In the genomic region with DNA sequence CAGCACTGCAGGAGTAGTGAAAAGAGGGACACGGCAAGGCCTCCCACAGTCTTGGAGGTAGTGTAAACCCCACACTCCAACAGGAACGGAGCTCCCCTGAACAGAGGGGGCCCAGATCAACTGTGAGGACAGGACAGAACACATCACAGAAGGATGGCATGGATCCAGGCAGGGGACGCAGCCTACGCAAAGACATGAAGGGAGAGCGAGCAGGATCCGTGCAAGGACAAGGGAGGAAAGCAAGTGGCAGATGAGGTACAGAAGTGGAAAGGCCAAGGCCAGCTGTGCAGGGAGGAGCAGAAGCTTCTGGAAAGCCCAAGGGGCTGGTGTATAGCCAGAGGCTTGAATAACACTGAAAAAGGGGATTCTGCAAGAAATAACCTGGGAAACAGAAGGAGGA, we compare ENCODE assay signal across 29 cellular contexts.
DNase-seq lines count a peak whose midpoint lies in the region; ATAC-seq and TF ChIP-seq lines count a peak whose summit lies in the region.
"Had no signal": no experiment of that assay in that cellular context is flagged by ENCODE, and none has a peak within 500 bp of the region (broad histone marks: within the 10 kb centered on the region; RNA-seq: fewer than 3 reads in every experiment).

No MANE protein-coding gene starts in this region.

- no peak for TF ChIP-seq POLR2A in erythroblast (IDR thresholded peaks at IDR 0.05; ENCODE audit: low read length)

- TF ChIP-seq CTCF in nephron progenitor cell (IDR thresholded peaks at IDR 0.05) = no peak

- no peaks in the 10 kb centered on the region for H3K27me3 ChIP-seq in right cardiac atrium (ENCODE audit: control insufficient read depth, insufficient read depth)
- H3K27me3 ChIP-seq: breast epithelium, heart left ventricle, thyroid gland had no signal

- WGBS in right cardiac atrium = 68% methylated on average over 6 of the region's 6 CpGs

- no peaks in the 10 kb centered on the region for H3K9me3 Mint-ChIP-seq in nephron progenitor cell
- H3K9me3 Mint-ChIP-seq: activated naive CD4-positive, alpha-beta T cell treated with anti-CD3 and anti-CD28 coated beads, Interleukin-2, amount 10 ng/mL, durations not matched to agents 7 days and 5 days; stimulated activated naive CD8-positive, alpha-beta T cell treated with anti-CD3 and anti-CD28 coated beads, Interleukin-15, amount 100 ng/mL, for 72 hours had no signal

- ATAC-seq in right cardiac atrium (peak; percentile 17), left ventricle myocardium superior (no peak), HG02642 (IDR thresholded peaks at IDR 0.05; ENCODE audit: poor library complexity, unreplicated experiment) (no peak)
- ATAC-seq: A549; activated CD4-positive, CD25-positive, alpha-beta regulatory T cell treated with anti-CD3 and anti-CD28 coated beads, Interleukin-2, amount 50 U/mL, for 24 hours; stimulated activated naive CD8-positive, alpha-beta T cell treated with anti-CD3 and anti-CD28 coated beads, Interleukin-15, amount 100 ng/mL, for 72 hours had no signal

- peak in 2 of 3 donors; percentile 25 to 64 for DNase-seq in right cardiac atrium
- DNase-seq in left ventricle myocardium superior = no peak
- DNase-seq in nephron progenitor cell = no peak
- no peak for DNase-seq in glomerular visceral epithelial cell (ENCODE audit: extremely low spot score)
- no peak for DNase-seq in T1000 (lab: John Stamatoyannopoulos, UW)
- DNase-seq in erythroblast (lab: John Stamatoyannopoulos, UW) = no peak
- DNase-seq: activated CD4-positive, alpha-beta T cell treated with anti-CD3 and anti-CD28 coated beads, Interleukin-2, amount 50 U/mL, for 48 hours; activated CD8-positive, alpha-beta memory T cell treated with anti-CD3 and anti-CD28 coated beads, Interleukin-2, amount 50 U/mL, for 4 hours; activated naive CD4-positive, alpha-beta T cell treated with anti-CD3 and anti-CD28 coated beads, Interleukin-2, amount 10 ng/mL, durations not matched to agents 7 days and 5 days; amygdala; COR-L47; DND-41; effector CD4-positive, alpha-beta T cell; Kasumi-1; mammary epithelial cell; MV-4-11; small intestine; stimulated activated CD4-positive, alpha-beta T cell treated with anti-CD3 and anti-CD28 coated beads, Interleukin-1b, Interleukin-23, amount 100 ng/mL, for 48 hours; stimulated activated CD8-positive, alpha-beta memory T cell treated with anti-CD3 and anti-CD28 coated beads, Interleukin-4, amount 100 ng/mL, for 48 hours; stimulated activated naive CD8-positive, alpha-beta T cell treated with anti-CD3 and anti-CD28 coated beads, Interleukin-15, amount 100 ng/mL, for 72 hours; T-helper 1 cell; thyroid gland had no signal

- H3K4me3 ChIP-seq in right cardiac atrium (ENCODE audit: low read length) = no peak overlapping the region
- H3K4me3 ChIP-seq: A549, breast epithelium, heart left ventricle, thyroid gland had no signal

- no peak overlapping the region for H3K4me3 Mint-ChIP-seq in nephron progenitor cell
- H3K4me3 Mint-ChIP-seq: activated naive CD4-positive, alpha-beta T cell treated with anti-CD3 and anti-CD28 coated beads, Interleukin-2, amount 10 ng/mL, durations not matched to agents 7 days and 5 days; B cell; stimulated activated naive CD8-positive, alpha-beta T cell treated with anti-CD3 and anti-CD28 coated beads, Interleukin-15, amount 100 ng/mL, for 72 hours had no signal

- H3K27me3 Mint-ChIP-seq in nephron progenitor cell (ENCODE audit: low read depth, poor library complexity) = no peaks in the 10 kb centered on the region
- H3K27me3 Mint-ChIP-seq: stimulated activated naive CD8-positive, alpha-beta T cell treated with anti-CD3 and anti-CD28 coated beads, Interleukin-15, amount 100 ng/mL, for 72 hours had no signal

- peaks cover 8% of the 10 kb centered on the region for H3K36me3 Mint-ChIP-seq in nephron progenitor cell (ENCODE audit: low read depth)
- H3K36me3 Mint-ChIP-seq: activated naive CD4-positive, alpha-beta T cell treated with anti-CD3 and anti-CD28 coated beads, Interleukin-2, amount 10 ng/mL, durations not matched to agents 7 days and 5 days had no signal

- no peaks in the 10 kb centered on the region for H3K9me3 ChIP-seq in right cardiac atrium (ENCODE audit: control insufficient read depth, low read length)
- H3K9me3 ChIP-seq: A549, breast epithelium, heart left ventricle, thyroid gland had no signal

- intact Hi-C loops in right cardiac atrium (cut with DNase I) = no loop called here
- intact Hi-C loops in left ventricle myocardium superior (cut with micrococcal nuclease) = no loop called here

- H3K4me1 Mint-ChIP-seq in nephron progenitor cell = peaks cover 33% of the 10 kb centered on the region
- H3K4me1 Mint-ChIP-seq: activated naive CD4-positive, alpha-beta T cell treated with anti-CD3 and anti-CD28 coated beads, Interleukin-2, amount 10 ng/mL, durations not matched to agents 7 days and 5 days; B cell; stimulated activated naive CD8-positive, alpha-beta T cell treated with anti-CD3 and anti-CD28 coated beads, Interleukin-15, amount 100 ng/mL, for 72 hours had no signal

- peaks cover 11% of the 10 kb centered on the region for H3K4me1 ChIP-seq in right cardiac atrium (ENCODE audit: control insufficient read depth, insufficient read depth, low read length)
- H3K4me1 ChIP-seq: A549, breast epithelium had no signal

- H3K27ac Mint-ChIP-seq in nephron progenitor cell = peak overlapping the region; percentile 92
- H3K27ac Mint-ChIP-seq: activated naive CD4-positive, alpha-beta T cell treated with anti-CD3 and anti-CD28 coated beads, Interleukin-2, amount 10 ng/mL, durations not matched to agents 7 days and 5 days; B cell; stimulated activated naive CD8-positive, alpha-beta T cell treated with anti-CD3 and anti-CD28 coated beads, Interleukin-15, amount 100 ng/mL, for 72 hours had no signal

- peak overlapping the region; percentile 48 for H3K27ac ChIP-seq in right cardiac atrium (ENCODE audit: low read length)
- H3K27ac ChIP-seq: A549, breast epithelium, heart left ventricle, thyroid gland had no signal

TF ChIP-seq in PFSK-1, 5 proteins besides CTCF, POLR2A, EP300 and RAD21:
- TF ChIP-seq FOXP2 (optimal IDR thresholded peaks at IDR 0.05; ENCODE audit: borderline replicate concordance, extremely low read depth, extremely low read length, insufficient read depth) (peak; percentile 48), TAF1 (IDR thresholded peaks at IDR 0.05; ENCODE audit: borderline replicate concordance, insufficient read depth, low read length) (no peak), SIN3A (IDR thresholded peaks at IDR 0.05; ENCODE audit: borderline replicate concordance, insufficient read depth, low read length) (no peak), POLR2AphosphoS5 (IDR thresholded peaks at IDR 0.05; ENCODE audit: low read depth, low read length) (no peak)
- TF ChIP-seq, protein P1, sequence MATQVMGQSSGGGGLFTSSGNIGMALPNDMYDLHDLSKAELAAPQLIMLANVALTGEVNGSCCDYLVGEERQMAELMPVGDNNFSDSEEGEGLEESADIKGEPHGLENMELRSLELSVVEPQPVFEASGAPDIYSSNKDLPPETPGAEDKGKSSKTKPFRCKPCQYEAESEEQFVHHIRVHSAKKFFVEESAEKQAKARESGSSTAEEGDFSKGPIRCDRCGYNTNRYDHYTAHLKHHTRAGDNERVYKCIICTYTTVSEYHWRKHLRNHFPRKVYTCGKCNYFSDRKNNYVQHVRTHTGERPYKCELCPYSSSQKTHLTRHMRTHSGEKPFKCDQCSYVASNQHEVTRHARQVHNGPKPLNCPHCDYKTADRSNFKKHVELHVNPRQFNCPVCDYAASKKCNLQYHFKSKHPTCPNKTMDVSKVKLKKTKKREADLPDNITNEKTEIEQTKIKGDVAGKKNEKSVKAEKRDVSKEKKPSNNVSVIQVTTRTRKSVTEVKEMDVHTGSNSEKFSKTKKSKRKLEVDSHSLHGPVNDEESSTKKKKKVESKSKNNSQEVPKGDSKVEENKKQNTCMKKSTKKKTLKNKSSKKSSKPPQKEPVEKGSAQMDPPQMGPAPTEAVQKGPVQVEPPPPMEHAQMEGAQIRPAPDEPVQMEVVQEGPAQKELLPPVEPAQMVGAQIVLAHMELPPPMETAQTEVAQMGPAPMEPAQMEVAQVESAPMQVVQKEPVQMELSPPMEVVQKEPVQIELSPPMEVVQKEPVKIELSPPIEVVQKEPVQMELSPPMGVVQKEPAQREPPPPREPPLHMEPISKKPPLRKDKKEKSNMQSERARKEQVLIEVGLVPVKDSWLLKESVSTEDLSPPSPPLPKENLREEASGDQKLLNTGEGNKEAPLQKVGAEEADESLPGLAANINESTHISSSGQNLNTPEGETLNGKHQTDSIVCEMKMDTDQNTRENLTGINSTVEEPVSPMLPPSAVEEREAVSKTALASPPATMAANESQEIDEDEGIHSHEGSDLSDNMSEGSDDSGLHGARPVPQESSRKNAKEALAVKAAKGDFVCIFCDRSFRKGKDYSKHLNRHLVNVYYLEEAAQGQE (IDR thresholded peaks at IDR 0.05; ENCODE audit: insufficient read depth in 1 of 2, low read depth in 2 of 2, low read length in 2 of 2) = no peak
TF ChIP-seq in PFSK-1: peak in this region for 1.

Comparison
In these comparisons a context has a peak if more than half of its experiments do, and no peak if none do; other contexts are left out.
1. ATAC-seq: peak in right cardiac atrium (2 of 2); none in left ventricle myocardium superior (single experiment) and HG02642 (single experiment).
2. DNase-seq: peak in right cardiac atrium (2 of 3); none in left ventricle myocardium superior (single experiment), nephron progenitor cell (single experiment), glomerular visceral epithelial cell (single experiment), T1000 (single experiment) and erythroblast (0 of 2).